Comparison of ENCODE assay signal across 24 cellular contexts in the genomic region with DNA sequence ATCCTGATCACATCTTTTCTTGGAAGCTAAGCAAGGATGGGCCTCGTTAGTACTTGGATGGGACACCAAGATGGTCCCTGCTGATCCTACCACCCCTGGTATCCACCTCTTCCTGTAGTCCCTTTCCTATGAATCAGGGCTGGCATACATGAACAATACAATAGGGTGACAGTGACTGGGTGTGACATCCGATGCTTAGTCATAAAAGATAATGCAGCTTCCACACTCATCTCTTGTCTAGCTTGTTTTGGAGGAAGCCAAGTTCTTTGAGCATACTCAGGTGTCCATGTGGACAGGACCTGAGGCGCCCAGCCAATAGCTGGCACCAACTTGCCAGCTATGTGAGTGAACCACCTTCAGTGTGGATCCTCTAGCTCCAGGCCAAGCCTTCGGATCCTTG.
DNase-seq lines count a peak whose midpoint lies in the region; ATAC-seq and TF ChIP-seq lines count a peak whose summit lies in the region.
"Had no signal": no experiment of that assay in that cellular context is flagged by ENCODE, and none has a peak within 500 bp of the region (broad histone marks: within the 10 kb centered on the region; RNA-seq: fewer than 3 reads in every experiment).

No MANE protein-coding gene starts in this region.

- H3K27ac ChIP-seq in H9 (ENCODE audit: insufficient read length, low read depth, low read length) (no peak overlapping the region), neuronal stem cell (replicated peaks; ENCODE audit: low read length) (no peak overlapping the region)
- H3K27ac ChIP-seq: 22Rv1, SJSA1 had no signal

- H3K4ac ChIP-seq in H9 (ENCODE audit: low read depth, low read length) (no peak overlapping the region), neuronal stem cell (ENCODE audit: low read length) (no peak overlapping the region)

- peaks cover 5 to 9% of the 10 kb centered on the region in 2 experiments for H3K4me1 Mint-ChIP-seq in H9

- H3K4me3 ChIP-seq in epithelial cell of esophagus (ENCODE audit: low read length) (no peak overlapping the region), neuronal stem cell (ENCODE audit: low read length in 2 of 2) (no peak overlapping the region)
- H3K4me3 ChIP-seq: GM23338, SJSA1 had no signal

- no peak overlapping the region for H2BK120ac ChIP-seq in H9 (ENCODE audit: low read depth, low read length, poor library complexity, severe bottlenecking)
- H2BK120ac ChIP-seq in neuronal stem cell (ENCODE audit: low read depth, low read length): no peak overlapping the region

- H3K79me1 ChIP-seq in H9 (ENCODE audit: insufficient read depth, low read depth, low read length, poor library complexity, severe bottlenecking) (no peaks in the 10 kb centered on the region), neuronal stem cell (ENCODE audit: low read depth, low read length) (no peaks in the 10 kb centered on the region)

- H2BK5ac ChIP-seq in H9 (ENCODE audit: insufficient read length, low read length): no peak overlapping the region
- H2BK5ac ChIP-seq in neuronal stem cell (ENCODE audit: low read length): no peak overlapping the region

- WGBS in H9 (ENCODE audit: extremely low coverage, insufficient read length, low lambda C conversion rate): no CpG with 5 or more reads among the region's 4 CpGs
- no CpG with 5 or more reads among the region's 4 CpGs for WGBS in neuronal stem cell (ENCODE audit: extremely low coverage in 2 of 2, insufficient read length in 2 of 2, insufficient replicate concordance in 1 of 2), 2 donors

- H2AK5ac ChIP-seq in H9 (ENCODE audit: insufficient read length, low read length) (no peak overlapping the region), neuronal stem cell (ENCODE audit: low read depth, low read length) (no peak overlapping the region)

- TF ChIP-seq CTCF in H9 (conservative IDR thresholded peaks at IDR 0.05): no peak
- TF ChIP-seq CTCF in epithelial cell of esophagus (IDR thresholded peaks at IDR 0.05; ENCODE audit: insufficient read depth, low read depth, low read length, missing control alignments): no peak

- H4K8ac ChIP-seq in H9 (replicated peaks; ENCODE audit: insufficient read length, low read depth, low read length) (peak overlapping the region; percentile 39), neuronal stem cell (ENCODE audit: low read depth, low read length) (no peak overlapping the region)

- H4K5ac ChIP-seq in H9 (ENCODE audit: insufficient read length, low read depth, low read length): no peak overlapping the region

- ATAC-seq in GM18520 (IDR thresholded peaks at IDR 0.05; ENCODE audit: unreplicated experiment): no peak
- ATAC-seq: CD8-positive, alpha-beta T cell; GM23338; Right ventricle myocardium inferior had no signal

- no peaks in the 10 kb centered on the region for H3K9me3 ChIP-seq in H9 (ENCODE audit: control insufficient read depth, low read depth, low read length)
- peaks cover 0 to 2% of the 10 kb centered on the region in 2 donors for H3K9me3 ChIP-seq in neuronal stem cell (replicated peaks in 1 of 2; ENCODE audit: control insufficient read depth in 2 of 2, insufficient read depth in 1 of 2, low read depth in 1 of 2, low read length in 2 of 2)
- H3K9me3 ChIP-seq: SJSA1 had no signal

- no peak overlapping the region for H2BK15ac ChIP-seq in H9 (ENCODE audit: low read depth, low read length)
- no peak overlapping the region for H2BK15ac ChIP-seq in neuronal stem cell (ENCODE audit: low read length)

- no peak overlapping the region for H2BK12ac ChIP-seq in H9 (ENCODE audit: insufficient read length, low read depth, low read length)
- H2BK12ac ChIP-seq in neuronal stem cell (ENCODE audit: low read length): no peak overlapping the region

- H3K79me2 ChIP-seq in H9 (ENCODE audit: insufficient read depth, low read length): no peaks in the 10 kb centered on the region

- H3K4me2 ChIP-seq in H9 (ENCODE audit: insufficient read depth, insufficient read length, low read length) (no peak overlapping the region), neuronal stem cell (ENCODE audit: insufficient read depth, low read length, poor library complexity, severe bottlenecking) (no peak overlapping the region)
- H3K4me2 ChIP-seq: GM23338 had no signal

- H3K14ac ChIP-seq in H9 (ENCODE audit: insufficient read depth, low read length) (no peak overlapping the region), neuronal stem cell (ENCODE audit: low read length) (no peak overlapping the region)

- no peak overlapping the region for H3K23ac ChIP-seq in H9 (ENCODE audit: insufficient read length, low read depth, low read length)
- H3K23ac ChIP-seq in neuronal stem cell (ENCODE audit: low read depth, low read length, poor library complexity): no peak overlapping the region

- no peaks in the 10 kb centered on the region for H4K20me1 ChIP-seq in H9 (ENCODE audit: control insufficient read depth, insufficient read depth, insufficient read length)

- no peaks in the 10 kb centered on the region for H3K36me3 Mint-ChIP-seq in H9 (ENCODE audit: insufficient read depth in 1 of 3, low read depth in 3 of 3)
- H3K36me3 Mint-ChIP-seq: CD8-positive, alpha-beta T cell had no signal

- H3K4me1 ChIP-seq in H9 (ENCODE audit: insufficient read depth, low read length) (no peaks in the 10 kb centered on the region; the same call in 1 of the 2 replicates), neuronal stem cell (ENCODE audit: control insufficient read depth in 2 of 2, insufficient read depth in 1 of 2, low read depth in 1 of 2, low read length in 2 of 2) (peaks cover 1 to 2% of the 10 kb centered on the region in 2 donors)
- H3K4me1 ChIP-seq: SJSA1 had no signal

- no peak overlapping the region; a peak in 1 of 7 replicates for H3K27ac Mint-ChIP-seq in H9
- H3K27ac Mint-ChIP-seq: CD8-positive, alpha-beta T cell; GM23338 had no signal

- no peak overlapping the region for H3K56ac ChIP-seq in H9 (ENCODE audit: insufficient read length, low read depth, low read length)

- H2BK20ac ChIP-seq in H9 (ENCODE audit: low read depth, low read length, poor library complexity, severe bottlenecking): no peak overlapping the region

- no peaks in the 10 kb centered on the region for H3K36me3 ChIP-seq in neuronal stem cell (replicated peaks in 1 of 2; ENCODE audit: control insufficient read depth in 2 of 2, insufficient read depth in 2 of 2, low read length in 2 of 2)
- H3K36me3 ChIP-seq: SJSA1 had no signal

- H3K18ac ChIP-seq in H9 (ENCODE audit: insufficient read length, low read depth, low read length): no peak overlapping the region
- no peak overlapping the region for H3K18ac ChIP-seq in neuronal stem cell (ENCODE audit: low read length)

- DNase-seq in DMS53 (lab: John Stamatoyannopoulos, UW) (peak; percentile 5), DMS53 treated with DMSO at 0.1 percent for 48 hours (lab: John Stamatoyannopoulos, UW; ENCODE audit: unreplicated experiment) (no peak), H9 (no peak), epithelial cell of esophagus (ENCODE audit: low read depth) (peak; percentile 62), neuronal stem cell (ENCODE audit: low spot score) (no peak), NCI-H1436 (lab: John Stamatoyannopoulos, UW) (no peak), activated gamma-delta T cell treated with Interleukin-2 at 50 U/mL for 16 hours (no peak)
- DNase-seq: C1 segment of cervical spinal cord; CD8-positive, alpha-beta T cell; DMS79; KBM-7; MM.1S; NCI-H1048; NCI-H1417 treated with DMSO at 0.1 percent for 48 hours; NCI-H187 treated with DMSO at 0.1 percent for 48 hours; NCI-H2107; NCI-H446 treated with DMSO at 0.1 percent for 48 hours; NCI-H526 treated with DMSO at 0.1 percent for 48 hours; OCI-M1 had no signal

- no peaks in the 10 kb centered on the region; the same call in 1 of the 2 replicates for H3K27me3 Mint-ChIP-seq in H9 (ENCODE audit: low read depth)

- no peaks in the 10 kb centered on the region for H3K23me2 ChIP-seq in H9 (ENCODE audit: insufficient read length, low read depth, low read length, poor library complexity, severe bottlenecking)

- no peaks in the 10 kb centered on the region for H3K9me3 Mint-ChIP-seq in H9
- H3K9me3 Mint-ChIP-seq: CD8-positive, alpha-beta T cell; GM23338 had no signal

- no peak overlapping the region for H4K91ac ChIP-seq in H9 (ENCODE audit: insufficient read length, low read depth, low read length)
- no peak overlapping the region for H4K91ac ChIP-seq in neuronal stem cell (ENCODE audit: low read depth, low read length, poor library complexity)

- H2AFZ ChIP-seq in H9 (ENCODE audit: low read length): no peak overlapping the region
- H2AFZ ChIP-seq in neuronal stem cell (ENCODE audit: low read length): no peak overlapping the region
- H2AFZ ChIP-seq: GM23338 had no signal

- H3K27me3 ChIP-seq in H9 (ENCODE audit: insufficient read depth, low read length): no peaks in the 10 kb centered on the region
- H3K27me3 ChIP-seq in neuronal stem cell (ENCODE audit: control insufficient read depth in 3 of 3, insufficient read depth in 3 of 3, low read depth in 1 of 3, low read length in 3 of 3): no peaks in the 10 kb centered on the region
- H3K27me3 ChIP-seq: SJSA1 had no signal

- H3K9ac ChIP-seq in H9 (ENCODE audit: extremely low read depth, insufficient read length, low read length) (no peak overlapping the region), neuronal stem cell (ENCODE audit: low read depth, low read length, poor library complexity) (peak overlapping the region; percentile 30)

- H3K4me3 Mint-ChIP-seq in H9: no peak overlapping the region
- H3K4me3 Mint-ChIP-seq: CD8-positive, alpha-beta T cell; GM23338 had no signal

- no peak overlapping the region for H3T11ph ChIP-seq in H9 (ENCODE audit: low read length)

Comparison
In these comparisons a context has a peak if more than half of its experiments do, and no peak if none do; other contexts are left out.
1. DNase-seq: peak in DMS53 (single experiment) and epithelial cell of esophagus (single experiment); none in DMS53 treated with DMSO at 0.1 percent for 48 hours (single experiment), H9 (single experiment), neuronal stem cell (single experiment), NCI-H1436 (single experiment) and activated gamma-delta T cell treated with Interleukin-2 at 50 U/mL for 16 hours (single experiment).